Comparison of ENCODE assay signal across 15 cellular contexts in the genomic region with DNA sequence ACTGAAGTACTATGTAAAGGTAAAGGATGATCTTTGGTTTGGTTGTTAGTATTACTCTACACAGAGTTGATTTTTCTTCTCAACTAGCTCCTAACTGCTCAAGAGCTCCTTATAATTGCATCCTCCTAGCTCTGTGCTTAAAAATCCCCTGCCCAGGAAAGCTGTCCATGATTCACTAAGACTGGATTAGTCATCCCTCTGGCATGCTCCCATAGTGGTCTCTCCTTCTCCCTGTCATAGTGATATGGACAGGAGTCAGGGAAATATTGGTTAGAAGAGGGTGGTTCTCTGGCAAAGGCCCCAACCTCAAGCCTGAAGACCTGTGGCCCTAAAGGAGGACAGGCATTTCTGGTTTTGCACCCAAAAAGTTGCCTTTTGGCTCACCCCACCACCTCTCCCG.
DNase-seq lines count a peak whose midpoint lies in the region; ATAC-seq and TF ChIP-seq lines count a peak whose summit lies in the region.
"Had no signal": no experiment of that assay in that cellular context is flagged by ENCODE, and none has a peak within 500 bp of the region (broad histone marks: within the 10 kb centered on the region; RNA-seq: fewer than 3 reads in every experiment).

No MANE protein-coding gene starts in this region.

- H3K4me3 Mint-ChIP-seq in GM23338 (no peak overlapping the region), Caco-2 (ENCODE audit: unreplicated experiment) (no peak overlapping the region)
- H3K4me3 Mint-ChIP-seq: dendritic cell treated with granulocyte-macrophage colony-stimulating factor and Interleukin-4, amounts not matched to agents 40 ng/mL and 50 ng/mL, for 4 days; T-cell had no signal

- TF ChIP-seq EP300 in SK-N-SH (IDR thresholded peaks at IDR 0.05; ENCODE audit: borderline replicate concordance in 1 of 2, low read depth in 1 of 2, low read length in 1 of 2), result peak in 1 of 2 experiments; percentile 68; a peak in 1 of 4 replicates

- TF ChIP-seq CTCF in GM23338 (conservative IDR thresholded peaks at IDR 0.05; ENCODE audit: low read depth in 2 of 2), result no peak
- no peak for TF ChIP-seq CTCF in SK-N-SH (IDR thresholded peaks at IDR 0.05)
- TF ChIP-seq CTCF in fibroblast of the aortic adventitia (IDR thresholded peaks at IDR 0.05; ENCODE audit: insufficient read depth, low read length), result no peak
- no peak for TF ChIP-seq CTCF in retinal pigment epithelial cell (conservative IDR thresholded peaks at IDR 0.05; ENCODE audit: low read depth, low read length)
- TF ChIP-seq CTCF in Caco-2 (IDR thresholded peaks at IDR 0.05; ENCODE audit: insufficient read depth in 1 of 2, low read depth in 1 of 2, low read length in 1 of 2, severe bottlenecking in 1 of 2, unreplicated experiment in 1 of 2), result no peak

- H3K36me3 Mint-ChIP-seq in GM23338 (ENCODE audit: low read depth), result peaks cover 8% of the 10 kb centered on the region; the same call in 1 of the 3 replicates
- H3K36me3 Mint-ChIP-seq in Caco-2 (ENCODE audit: insufficient read depth, unreplicated experiment), result no peaks in the 10 kb centered on the region
- H3K36me3 Mint-ChIP-seq: T-cell had no signal

- H3K9me2 ChIP-seq in GM23338 (ENCODE audit: insufficient read depth) (no peaks in the 10 kb centered on the region), SK-N-SH (no peaks in the 10 kb centered on the region)

- H3K27me3 ChIP-seq in GM23338 (ENCODE audit: insufficient read depth) (no peaks in the 10 kb centered on the region), SK-N-SH (ENCODE audit: insufficient read depth) (no peaks in the 10 kb centered on the region), Caco-2 (replicated peaks; ENCODE audit: control insufficient read depth, insufficient read depth, low read length) (no peaks in the 10 kb centered on the region)
- H3K27me3 ChIP-seq: heart left ventricle had no signal

- H4K20me1 ChIP-seq in GM23338 (replicated peaks; ENCODE audit: insufficient read depth) (no peaks in the 10 kb centered on the region), SK-N-SH (ENCODE audit: insufficient read depth) (no peaks in the 10 kb centered on the region)

- H3K4me1 ChIP-seq in GM23338 (ENCODE audit: insufficient read depth), result peaks cover 37% of the 10 kb centered on the region
- H3K4me1 ChIP-seq in SK-N-SH (ENCODE audit: control insufficient read depth in 1 of 2, insufficient read depth in 2 of 2, low read depth in 1 of 2, low read length in 1 of 2), result peaks cover 0 to 7% of the 10 kb centered on the region in 2 experiments; a peak in 1 of 4 replicates
- H3K4me1 ChIP-seq in Caco-2, result no peaks in the 10 kb centered on the region
- H3K4me1 ChIP-seq: heart left ventricle, psoas muscle had no signal

- WGBS in SK-N-SH (ENCODE audit: low lambda C conversion rate), result 0% methylated on average over 1 of the region's 1 CpG

- no peak for DNase-seq in GM23338 (ENCODE audit: low spot score)
- no peak for DNase-seq in SK-N-SH
- peak; percentile 93 for DNase-seq in fibroblast of the aortic adventitia (ENCODE audit: low read depth)
- peak; percentile 53 for DNase-seq in retinal pigment epithelial cell (ENCODE audit: low read depth)
- DNase-seq in stimulated activated CD4-positive, alpha-beta T cell treated with anti-CD3 and anti-CD28 coated beads, Interleukin-2, amount 100 ng/mL, for 48 hours, result no peak
- no peak for DNase-seq in stimulated activated naive CD8-positive, alpha-beta T cell treated with anti-CD3 and anti-CD28 coated beads, Interleukin-15, Interleukin-2, amounts not matched to agents 100 U/mL and 50 U/mL, for 24 hours
- DNase-seq in Caco-2, result no peak
- DNase-seq in HUDEP-2 (lab: John Stamatoyannopoulos, UW; ENCODE audit: unreplicated experiment in 76 of 76), result no peak
- DNase-seq: activated CD4-positive, alpha-beta T cell treated with anti-CD3 and anti-CD28 coated beads, Interleukin-2, amount 50 U/mL, for 4 hours; heart left ventricle; NCI-H1105; NCI-H748 treated with DMSO at 0.1 percent for 48 hours; psoas muscle; T-cell had no signal

- H3K4me3 ChIP-seq in GM23338 (no peak overlapping the region), SK-N-SH (ENCODE audit: low read depth in 2 of 2, low read length in 1 of 2) (no peak overlapping the region), fibroblast of the aortic adventitia (ENCODE audit: low read depth, low read length) (no peak overlapping the region), retinal pigment epithelial cell (ENCODE audit: low read length) (no peak overlapping the region), Caco-2 (ENCODE audit: low read depth, low read length) (no peak overlapping the region)
- H3K4me3 ChIP-seq: heart left ventricle, psoas muscle had no signal

- H3K9ac ChIP-seq in SK-N-SH, result no peak overlapping the region

- H3K4me1 Mint-ChIP-seq in GM23338, result peaks cover 47% of the 10 kb centered on the region
- no peaks in the 10 kb centered on the region for H3K4me1 Mint-ChIP-seq in Caco-2 (ENCODE audit: low read depth, unreplicated experiment)
- H3K4me1 Mint-ChIP-seq: T-cell had no signal

- peak overlapping the region; percentile 39; the same call in 1 of the 2 replicates for H2AFZ ChIP-seq in GM23338
- peak overlapping the region; percentile 38; the same call in 1 of the 2 replicates for H2AFZ ChIP-seq in SK-N-SH (ENCODE audit: low read depth)

- ATAC-seq in GM23338, result no peak
- no peak for ATAC-seq in stimulated activated naive CD8-positive, alpha-beta T cell treated with anti-CD3 and anti-CD28 coated beads, Interleukin-15, Interleukin-2, amounts not matched to agents 100 U/mL and 50 U/mL, for 24 hours
- ATAC-seq: psoas muscle, T-cell had no signal

- BruUV-seq in Caco-2 (replicated peaks; lab: Mats Ljungman, UMichigan), result no TSS peak

- H3K9me3 ChIP-seq in SK-N-SH (no peaks in the 10 kb centered on the region), Caco-2 (no peaks in the 10 kb centered on the region)
- H3K9me3 ChIP-seq: heart left ventricle, psoas muscle had no signal

- H3K27ac ChIP-seq in GM23338 (ENCODE audit: low read depth), result no peak overlapping the region
- H3K27ac ChIP-seq in SK-N-SH (ENCODE audit: low read depth in 2 of 2, low read length in 1 of 2), result peak overlapping the region in 1 of 2 experiments; percentile 71; a peak in 2 of 4 replicates
- H3K27ac ChIP-seq: heart left ventricle, psoas muscle had no signal

- H3F3A ChIP-seq in GM23338 (replicated peaks; ENCODE audit: low read depth), result no peaks in the 10 kb centered on the region
- H3F3A ChIP-seq in SK-N-SH (replicated peaks; ENCODE audit: insufficient read depth), result peaks cover 9% of the 10 kb centered on the region

- H3K27me3 Mint-ChIP-seq in GM23338 (ENCODE audit: insufficient read depth, low read depth, poor library complexity) (peaks cover 3% of the 10 kb centered on the region), Caco-2 (ENCODE audit: insufficient read depth, unreplicated experiment) (no peaks in the 10 kb centered on the region)
- H3K27me3 Mint-ChIP-seq: dendritic cell treated with granulocyte-macrophage colony-stimulating factor and Interleukin-4, amounts not matched to agents 40 ng/mL and 50 ng/mL, for 4 days; T-cell had no signal

- no peak for TF ChIP-seq RAD21 in SK-N-SH (IDR thresholded peaks at IDR 0.05; ENCODE audit: low read length)

- POLR2A ChIA-PET in SK-N-SH (lab: Yijun Ruan, JAX), result no interaction called here
- POLR2A ChIA-PET in Caco-2 (lab: Charles Lee), result no interaction called here

- CTCF ChIA-PET in SK-N-SH (lab: Yijun Ruan, JAX), result interaction anchor here (0.8 kb wide), 1 partner anchor 12 kb away, joined by 4 read pairs; no protein-coding TSS in a partner anchor
- CTCF ChIA-PET in Caco-2 (lab: Charles Lee), result no interaction called here

- intact Hi-C loops in Caco-2 (cut with micrococcal nuclease; ENCODE audit: unreplicated experiment), result no loop called here

- H3K36me3 ChIP-seq in GM23338 (ENCODE audit: insufficient read depth) (no peaks in the 10 kb centered on the region), SK-N-SH (replicated peaks in 1 of 2; ENCODE audit: control insufficient read depth in 1 of 2, insufficient read depth in 2 of 2, low read length in 1 of 2) (no peaks in the 10 kb centered on the region), Caco-2 (ENCODE audit: control insufficient read depth, insufficient read depth, low read length) (no peaks in the 10 kb centered on the region)
- H3K36me3 ChIP-seq: heart left ventricle had no signal

- H3K79me2 ChIP-seq in GM23338 (replicated peaks; ENCODE audit: insufficient read depth) (no peaks in the 10 kb centered on the region), SK-N-SH (ENCODE audit: insufficient read depth) (no peaks in the 10 kb centered on the region)

- H3K9me3 Mint-ChIP-seq in GM23338, result 0 out of 3 replicates have a peak, but pooled peaks cover 2% of the 10 kb centered on the region
- H3K9me3 Mint-ChIP-seq in Caco-2 (ENCODE audit: unreplicated experiment), result no peaks in the 10 kb centered on the region
- H3K9me3 Mint-ChIP-seq: dendritic cell treated with granulocyte-macrophage colony-stimulating factor and Interleukin-4, amounts not matched to agents 40 ng/mL and 50 ng/mL, for 4 days had no signal

- H3K4me2 ChIP-seq in GM23338 (peak overlapping the region; percentile 53; the same call in 1 of the 2 replicates), SK-N-SH (peak overlapping the region; percentile 43; the same call in 1 of the 2 replicates)

- H3K27ac Mint-ChIP-seq in GM23338 (peak overlapping the region; percentile 65; the same call in 1 of the 2 replicates), Caco-2 (ENCODE audit: unreplicated experiment) (no peak overlapping the region)
- H3K27ac Mint-ChIP-seq: dendritic cell treated with granulocyte-macrophage colony-stimulating factor and Interleukin-4, amounts not matched to agents 40 ng/mL and 50 ng/mL, for 4 days; T-cell had no signal

TF ChIP-seq in GM23338, 12 proteins besides CTCF, POLR2A, EP300 and RAD21 (continues in another document):
- no peak for TF ChIP-seq ZNF331 (CRISPR knock-in tag; IDR thresholded peaks at IDR 0.05; ENCODE audit: low read depth)

TF ChIP-seq in SK-N-SH, 30 proteins besides CTCF, POLR2A, EP300 and RAD21 (continues in another document):
- TF ChIP-seq PBX3 (IDR thresholded peaks at IDR 0.05) (peak; percentile 89), RCOR1 (IDR thresholded peaks at IDR 0.05; ENCODE audit: low read length) (no peak), CHD2 (IDR thresholded peaks at IDR 0.05; ENCODE audit: low read length, partially characterized antibody) (no peak), GATA2 (CRISPR knock-in tag; IDR thresholded peaks at IDR 0.05) (no peak), ELF1 (IDR thresholded peaks at IDR 0.05) (no peak), NRF1 (IDR thresholded peaks at IDR 0.05; ENCODE audit: low read depth, low read length) (no peak), POLR2AphosphoS5 (IDR thresholded peaks at IDR 0.05; ENCODE audit: low read depth, low read length) (peak; percentile 45; the same call in 1 of the 2 replicates), FOXJ3 (CRISPR knock-in tag; IDR thresholded peaks at IDR 0.05) (no peak)

Comparison
In these comparisons a context has a peak if more than half of its experiments do, and no peak if none do; other contexts are left out.
1. DNase-seq: peak in fibroblast of the aortic adventitia (single experiment) and retinal pigment epithelial cell (single experiment); none in GM23338 (single experiment), SK-N-SH (single experiment), stimulated activated CD4-positive, alpha-beta T cell treated with anti-CD3 and anti-CD28 coated beads, Interleukin-2, amount 100 ng/mL, for 48 hours (0 of 2), stimulated activated naive CD8-positive, alpha-beta T cell treated with anti-CD3 and anti-CD28 coated beads, Interleukin-15, Interleukin-2, amounts not matched to agents 100 U/mL and 50 U/mL, for 24 hours (single experiment), Caco-2 (0 of 2) and HUDEP-2 (0 of 76).